Comparison of ENCODE assay signal across 1 cellular context in genomic region chr4:127997534-127998388, GRCh38.
TF ChIP-seq lines count a peak whose summit lies in the region.

No MANE protein-coding gene starts in this region.

TF ChIP-seq in GM12878, 131 proteins besides CTCF, POLR2A, EP300 and RAD21:
- peak in 1 of 2 experiments; percentile 37; a peak in 1 of 4 replicates for TF ChIP-seq ETV6 (conservative IDR thresholded peaks at IDR 0.05 in 1 of 2, IDR thresholded peaks at IDR 0.05 in 1 of 2; ENCODE audit: borderline replicate concordance in 1 of 2, low read depth in 1 of 2)
- no peak for TF ChIP-seq ZNF217 (IDR thresholded peaks at IDR 0.05)
- TF ChIP-seq, protein P1, sequence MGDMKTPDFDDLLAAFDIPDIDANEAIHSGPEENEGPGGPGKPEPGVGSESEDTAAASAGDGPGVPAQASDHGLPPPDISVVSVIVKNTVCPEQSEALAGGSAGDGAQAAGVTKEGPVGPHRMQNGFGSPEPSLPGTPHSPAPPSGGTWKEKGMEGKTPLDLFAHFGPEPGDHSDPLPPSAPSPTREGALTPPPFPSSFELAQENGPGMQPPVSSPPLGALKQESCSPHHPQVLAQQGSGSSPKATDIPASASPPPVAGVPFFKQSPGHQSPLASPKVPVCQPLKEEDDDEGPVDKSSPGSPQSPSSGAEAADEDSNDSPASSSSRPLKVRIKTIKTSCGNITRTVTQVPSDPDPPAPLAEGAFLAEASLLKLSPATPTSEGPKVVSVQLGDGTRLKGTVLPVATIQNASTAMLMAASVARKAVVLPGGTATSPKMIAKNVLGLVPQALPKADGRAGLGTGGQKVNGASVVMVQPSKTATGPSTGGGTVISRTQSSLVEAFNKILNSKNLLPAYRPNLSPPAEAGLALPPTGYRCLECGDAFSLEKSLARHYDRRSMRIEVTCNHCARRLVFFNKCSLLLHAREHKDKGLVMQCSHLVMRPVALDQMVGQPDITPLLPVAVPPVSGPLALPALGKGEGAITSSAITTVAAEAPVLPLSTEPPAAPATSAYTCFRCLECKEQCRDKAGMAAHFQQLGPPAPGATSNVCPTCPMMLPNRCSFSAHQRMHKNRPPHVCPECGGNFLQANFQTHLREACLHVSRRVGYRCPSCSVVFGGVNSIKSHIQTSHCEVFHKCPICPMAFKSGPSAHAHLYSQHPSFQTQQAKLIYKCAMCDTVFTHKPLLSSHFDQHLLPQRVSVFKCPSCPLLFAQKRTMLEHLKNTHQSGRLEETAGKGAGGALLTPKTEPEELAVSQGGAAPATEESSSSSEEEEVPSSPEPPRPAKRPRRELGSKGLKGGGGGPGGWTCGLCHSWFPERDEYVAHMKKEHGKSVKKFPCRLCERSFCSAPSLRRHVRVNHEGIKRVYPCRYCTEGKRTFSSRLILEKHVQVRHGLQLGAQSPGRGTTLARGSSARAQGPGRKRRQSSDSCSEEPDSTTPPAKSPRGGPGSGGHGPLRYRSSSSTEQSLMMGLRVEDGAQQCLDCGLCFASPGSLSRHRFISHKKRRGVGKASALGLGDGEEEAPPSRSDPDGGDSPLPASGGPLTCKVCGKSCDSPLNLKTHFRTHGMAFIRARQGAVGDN (IDR thresholded peaks at IDR 0.05): no peak
- 0 out of 2 replicates have a peak, but pooled peaks have one; percentile 60 for TF ChIP-seq CHD4 (IDR thresholded peaks at IDR 0.05)
- peak; percentile 40; the same call in 1 of the 2 replicates for TF ChIP-seq NBN (IDR thresholded peaks at IDR 0.05)
- TF ChIP-seq JUNB (IDR thresholded peaks at IDR 0.05): peak; percentile 36
- no peak for TF ChIP-seq ZSCAN29 (IDR thresholded peaks at IDR 0.05)
- peak; percentile 46 to 64; a peak in 3 of 4 replicates for TF ChIP-seq IKZF2 (IDR thresholded peaks at IDR 0.05)
- no peak for TF ChIP-seq ASH2L (IDR thresholded peaks at IDR 0.05; ENCODE audit: borderline replicate concordance, low read depth)
- no peak for TF ChIP-seq IRF3 (IDR thresholded peaks at IDR 0.05)
- peak; percentile 75 for TF ChIP-seq SPI1 (IDR thresholded peaks at IDR 0.05; ENCODE audit: borderline replicate concordance, insufficient read depth, low read depth, low read length)
- TF ChIP-seq, protein P2, sequence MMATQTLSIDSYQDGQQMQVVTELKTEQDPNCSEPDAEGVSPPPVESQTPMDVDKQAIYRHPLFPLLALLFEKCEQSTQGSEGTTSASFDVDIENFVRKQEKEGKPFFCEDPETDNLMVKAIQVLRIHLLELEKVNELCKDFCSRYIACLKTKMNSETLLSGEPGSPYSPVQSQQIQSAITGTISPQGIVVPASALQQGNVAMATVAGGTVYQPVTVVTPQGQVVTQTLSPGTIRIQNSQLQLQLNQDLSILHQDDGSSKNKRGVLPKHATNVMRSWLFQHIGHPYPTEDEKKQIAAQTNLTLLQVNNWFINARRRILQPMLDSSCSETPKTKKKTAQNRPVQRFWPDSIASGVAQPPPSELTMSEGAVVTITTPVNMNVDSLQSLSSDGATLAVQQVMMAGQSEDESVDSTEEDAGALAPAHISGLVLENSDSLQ (IDR thresholded peaks at IDR 0.05): peak; percentile 20; the same call in 1 of the 2 replicates
- no peak for TF ChIP-seq SUZ12 (IDR thresholded peaks at IDR 0.05; ENCODE audit: unreplicated experiment)
- no peak for TF ChIP-seq RBBP5 (conservative IDR thresholded peaks at IDR 0.05)
- no peak for TF ChIP-seq MYB (IDR thresholded peaks at IDR 0.05; ENCODE audit: borderline replicate concordance, low read depth, low read length)
- no peak for TF ChIP-seq PML (IDR thresholded peaks at IDR 0.05; ENCODE audit: low read length)
- TF ChIP-seq ZNF274 (IDR thresholded peaks at IDR 0.05; ENCODE audit: insufficient read depth, insufficient read length): no peak
- no peak for TF ChIP-seq ATF2 (IDR thresholded peaks at IDR 0.05; ENCODE audit: low read length)
- no peak for TF ChIP-seq FOXM1 (IDR thresholded peaks at IDR 0.05; ENCODE audit: low read depth, low read length)
- peak; percentile 86; the same call in 1 of the 2 replicates for TF ChIP-seq TCF3 (IDR thresholded peaks at IDR 0.05; ENCODE audit: borderline replicate concordance, insufficient read depth, low read depth, low read length)
- no peak for TF ChIP-seq CBX3 (IDR thresholded peaks at IDR 0.05; ENCODE audit: borderline replicate concordance, low read depth)
- no peak for TF ChIP-seq LARP7 (IDR thresholded peaks at IDR 0.05)
- no peak for TF ChIP-seq CHD2 (IDR thresholded peaks at IDR 0.05; ENCODE audit: borderline replicate concordance, low read depth, low read length)
- TF ChIP-seq IRF4 (IDR thresholded peaks at IDR 0.05; ENCODE audit: low read depth, low read length): peak; percentile 67; the same call in 1 of the 2 replicates
- no peak for TF ChIP-seq TAF1 (IDR thresholded peaks at IDR 0.05; ENCODE audit: borderline replicate concordance, low read depth, low read length)
- TF ChIP-seq HDGF (IDR thresholded peaks at IDR 0.05): 0 out of 2 replicates have a peak, but pooled peaks have one; percentile 61
- TF ChIP-seq SMARCA5 (IDR thresholded peaks at IDR 0.05): no peak
- peak; percentile 57 for TF ChIP-seq EED (IDR thresholded peaks at IDR 0.05; ENCODE audit: low read depth)
- TF ChIP-seq SMAD5 (IDR thresholded peaks at IDR 0.05; ENCODE audit: low read depth): no peak
- TF ChIP-seq, protein P3, sequence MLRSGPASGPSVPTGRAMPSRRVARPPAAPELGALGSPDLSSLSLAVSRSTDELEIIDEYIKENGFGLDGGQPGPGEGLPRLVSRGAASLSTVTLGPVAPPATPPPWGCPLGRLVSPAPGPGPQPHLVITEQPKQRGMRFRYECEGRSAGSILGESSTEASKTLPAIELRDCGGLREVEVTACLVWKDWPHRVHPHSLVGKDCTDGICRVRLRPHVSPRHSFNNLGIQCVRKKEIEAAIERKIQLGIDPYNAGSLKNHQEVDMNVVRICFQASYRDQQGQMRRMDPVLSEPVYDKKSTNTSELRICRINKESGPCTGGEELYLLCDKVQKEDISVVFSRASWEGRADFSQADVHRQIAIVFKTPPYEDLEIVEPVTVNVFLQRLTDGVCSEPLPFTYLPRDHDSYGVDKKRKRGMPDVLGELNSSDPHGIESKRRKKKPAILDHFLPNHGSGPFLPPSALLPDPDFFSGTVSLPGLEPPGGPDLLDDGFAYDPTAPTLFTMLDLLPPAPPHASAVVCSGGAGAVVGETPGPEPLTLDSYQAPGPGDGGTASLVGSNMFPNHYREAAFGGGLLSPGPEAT (IDR thresholded peaks at IDR 0.05; ENCODE audit: low read depth): peak; percentile 34; the same call in 1 of the 2 replicates
- TF ChIP-seq SMC3 (IDR thresholded peaks at IDR 0.05; ENCODE audit: borderline replicate concordance, low read length): peak; percentile 37; the same call in 1 of the 2 replicates
- no peak for TF ChIP-seq BACH1 (IDR thresholded peaks at IDR 0.05; ENCODE audit: borderline replicate concordance)
- no peak for TF ChIP-seq CBFB (IDR thresholded peaks at IDR 0.05; ENCODE audit: low read depth)
- no peak for TF ChIP-seq ZBED1 (IDR thresholded peaks at IDR 0.05; ENCODE audit: borderline replicate concordance)
- TF ChIP-seq, protein P4, sequence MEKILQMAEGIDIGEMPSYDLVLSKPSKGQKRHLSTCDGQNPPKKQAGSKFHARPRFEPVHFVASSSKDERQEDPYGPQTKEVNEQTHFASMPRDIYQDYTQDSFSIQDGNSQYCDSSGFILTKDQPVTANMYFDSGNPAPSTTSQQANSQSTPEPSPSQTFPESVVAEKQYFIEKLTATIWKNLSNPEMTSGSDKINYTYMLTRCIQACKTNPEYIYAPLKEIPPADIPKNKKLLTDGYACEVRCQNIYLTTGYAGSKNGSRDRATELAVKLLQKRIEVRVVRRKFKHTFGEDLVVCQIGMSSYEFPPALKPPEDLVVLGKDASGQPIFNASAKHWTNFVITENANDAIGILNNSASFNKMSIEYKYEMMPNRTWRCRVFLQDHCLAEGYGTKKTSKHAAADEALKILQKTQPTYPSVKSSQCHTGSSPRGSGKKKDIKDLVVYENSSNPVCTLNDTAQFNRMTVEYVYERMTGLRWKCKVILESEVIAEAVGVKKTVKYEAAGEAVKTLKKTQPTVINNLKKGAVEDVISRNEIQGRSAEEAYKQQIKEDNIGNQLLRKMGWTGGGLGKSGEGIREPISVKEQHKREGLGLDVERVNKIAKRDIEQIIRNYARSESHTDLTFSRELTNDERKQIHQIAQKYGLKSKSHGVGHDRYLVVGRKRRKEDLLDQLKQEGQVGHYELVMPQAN (conservative IDR thresholded peaks at IDR 0.05): no peak
- TF ChIP-seq FOS (IDR thresholded peaks at IDR 0.05; ENCODE audit: borderline replicate concordance, extremely low read depth, insufficient read length): no peak
- TF ChIP-seq MTA2 (IDR thresholded peaks at IDR 0.05; ENCODE audit: low read depth): peak; percentile 39; the same call in 1 of the 2 replicates
- no peak for TF ChIP-seq SUPT20H (IDR thresholded peaks at IDR 0.05; ENCODE audit: borderline replicate concordance, control insufficient read depth, low read depth, low read length)
- TF ChIP-seq ZNF384 (IDR thresholded peaks at IDR 0.05; ENCODE audit: borderline replicate concordance, low read depth, low read length): no peak
- peak; percentile 76; the same call in 1 of the 2 replicates for TF ChIP-seq TCF12 (IDR thresholded peaks at IDR 0.05; ENCODE audit: low read depth, low read length)
